Comparison of ENCODE assay signal across 31 cellular contexts in the genomic region with DNA sequence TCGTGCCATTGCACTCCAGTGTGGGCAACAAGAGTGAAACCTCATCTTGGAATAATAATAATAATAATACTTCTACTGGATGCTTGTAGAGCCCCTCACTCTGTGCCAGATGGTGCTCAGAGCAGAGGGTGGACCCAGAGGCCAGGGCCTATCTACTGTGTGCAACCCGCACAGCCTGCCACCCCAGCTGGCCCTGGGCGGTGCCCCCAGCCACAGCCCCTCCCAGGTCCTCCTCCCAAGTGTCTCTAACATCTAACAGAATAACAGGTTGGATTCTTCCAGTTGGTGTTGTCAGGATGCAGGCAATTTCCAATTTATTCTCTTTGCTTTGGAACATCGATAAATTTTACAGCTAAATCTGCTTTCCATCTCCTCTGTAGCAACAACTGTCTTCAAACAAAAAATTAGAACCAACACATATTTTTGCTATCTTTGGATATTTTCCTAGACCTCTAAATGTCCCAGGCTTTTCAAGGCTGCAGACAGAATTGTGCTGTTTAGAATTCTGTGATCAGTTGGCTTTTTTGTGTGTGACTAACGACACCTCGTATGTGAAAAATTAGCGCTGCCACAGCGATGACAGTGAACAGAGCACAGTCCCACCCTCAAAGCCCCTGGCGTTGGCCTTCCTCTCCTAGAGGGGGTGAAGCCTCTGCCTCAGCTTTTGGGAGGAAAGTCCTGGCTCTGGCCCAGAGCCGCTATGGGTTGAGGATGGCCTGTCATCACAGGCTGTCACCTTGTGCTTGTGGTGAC. TPM values are rescaled to one million over a fixed set of nuclear protein-coding genes. Genes with fewer than 3 reads are reported as not detected.
A peak's percentile ranks its signal among the peaks of the same experiment; 100 is the strongest.
DNase-seq lines count a peak whose midpoint lies in the region; ATAC-seq, FAIRE-seq and TF ChIP-seq lines count a peak whose summit lies in the region.
"Had no signal": no experiment of that assay in that cellular context is flagged by ENCODE, and none has a peak within 500 bp of the region (broad histone marks: within the 10 kb centered on the region; RNA-seq: fewer than 3 reads in every experiment).

No MANE protein-coding gene starts in this region.

- H3K9me3 Mint-ChIP-seq in H9 = no peaks in the 10 kb centered on the region; a peak in 1 of 5 replicates
- H3K9me3 Mint-ChIP-seq in stimulated activated memory B cell treated with anti-CD40 and anti-IgM and Interleukin-4, amounts not matched to agents 10 μg/mL and 1 μg/mL and 100 μg/mL, for 72 hours = no peaks in the 10 kb centered on the region
- H3K9me3 Mint-ChIP-seq: dendritic cell treated with granulocyte-macrophage colony-stimulating factor and Interleukin-4, amounts not matched to agents 40 ng/mL and 50 ng/mL, for 4 days; stimulated activated naive CD8-positive, alpha-beta T cell treated with anti-CD3 and anti-CD28 coated beads, Interleukin-15, Interleukin-2, amounts not matched to agents 100 ng/mL and 50 ng/mL, for 24 hours had no signal

- FAIRE-seq in small intestine (lab: Jason Lieb, UNC) = no peak
- FAIRE-seq: keratinocyte, pancreas had no signal

- ATAC-seq in stimulated activated memory B cell treated with anti-CD40 and anti-IgM and Interleukin-4, amounts not matched to agents 10 μg/mL and 1 μg/mL and 100 μg/mL, for 72 hours = peak; percentile 36
- ATAC-seq in HG02642 (IDR thresholded peaks at IDR 0.05; ENCODE audit: poor library complexity, unreplicated experiment) (no peak), GM21360 (IDR thresholded peaks at IDR 0.05; ENCODE audit: unreplicated experiment) (no peak)
- ATAC-seq: activated CD8-positive, alpha-beta memory T cell treated with anti-CD3 and anti-CD28 coated beads, Interleukin-2, amount 10 ng/mL, durations not matched to agents 7 days and 5 days; pancreas had no signal

- H3T11ph ChIP-seq in H9 (ENCODE audit: low read length) = no peak overlapping the region

- no peaks in the 10 kb centered on the region for H3K9me3 ChIP-seq in H9 (ENCODE audit: control insufficient read depth, low read depth, low read length)
- H3K9me3 ChIP-seq in muscle layer of colon (ENCODE audit: low read length) = no peaks in the 10 kb centered on the region
- H3K9me3 ChIP-seq in small intestine (ENCODE audit: control insufficient read depth, low read depth) = no peaks in the 10 kb centered on the region
- H3K9me3 ChIP-seq: esophagus muscularis mucosa, pancreas, thyroid gland had no signal

- H3K4me1 ChIP-seq in H9 (ENCODE audit: insufficient read depth, low read length) = peaks cover 2% of the 10 kb centered on the region; the same call in 1 of the 2 replicates
- peaks cover 66% of the 10 kb centered on the region for H3K4me1 ChIP-seq in muscle layer of colon (ENCODE audit: insufficient read depth, low read length)
- H3K4me1 ChIP-seq in small intestine (ENCODE audit: control insufficient read depth in 2 of 2, insufficient read depth in 1 of 2, low read depth in 1 of 2, low read length in 1 of 2) = no peaks in the 10 kb centered on the region
- H3K4me1 ChIP-seq: thyroid gland had no signal

- H3K4me1 Mint-ChIP-seq in H9 = peaks cover 25 to 39% of the 10 kb centered on the region in 2 experiments
- H3K4me1 Mint-ChIP-seq in stimulated activated memory B cell treated with anti-CD40 and anti-IgM and Interleukin-4, amounts not matched to agents 10 μg/mL and 1 μg/mL and 100 μg/mL, for 72 hours = peaks cover 3% of the 10 kb centered on the region

- H3K4me3 ChIP-seq in muscle layer of colon (ENCODE audit: low read depth in 1 of 2, low read length in 2 of 2) (no peak overlapping the region), small intestine (ENCODE audit: low read depth in 1 of 2, low read length in 2 of 2) (no peak overlapping the region)
- H3K4me3 ChIP-seq: esophagus muscularis mucosa, GM23248, pancreas, smooth muscle cell, thyroid gland had no signal

- no peak overlapping the region for H2BK12ac ChIP-seq in H9 (ENCODE audit: insufficient read length, low read depth, low read length)

- H2BK5ac ChIP-seq in H9 (ENCODE audit: insufficient read length, low read length) = no peak overlapping the region

- no peak for TF ChIP-seq CTCF in H9 (conservative IDR thresholded peaks at IDR 0.05)

- H3K56ac ChIP-seq in H9 (ENCODE audit: insufficient read length, low read depth, low read length) = no peak overlapping the region

- H3K4ac ChIP-seq in H9 (ENCODE audit: low read depth, low read length) = no peak overlapping the region

- peaks cover 4% of the 10 kb centered on the region for H3K36me3 ChIP-seq in muscle layer of colon (ENCODE audit: insufficient read depth, low read length)
- H3K36me3 ChIP-seq in small intestine (ENCODE audit: control insufficient read depth in 2 of 2, insufficient read depth in 2 of 2, low read length in 2 of 2) = peaks cover 3 to 10% of the 10 kb centered on the region in 2 donors

- no peak overlapping the region for H3K4me3 Mint-ChIP-seq in H9
- no peak overlapping the region for H3K4me3 Mint-ChIP-seq in stimulated activated memory B cell treated with anti-CD40 and anti-IgM and Interleukin-4, amounts not matched to agents 10 μg/mL and 1 μg/mL and 100 μg/mL, for 72 hours
- H3K4me3 Mint-ChIP-seq: activated CD8-positive, alpha-beta memory T cell treated with anti-CD3 and anti-CD28 coated beads, Interleukin-2, amount 10 ng/mL, durations not matched to agents 7 days and 5 days; dendritic cell treated with granulocyte-macrophage colony-stimulating factor and Interleukin-4, amounts not matched to agents 40 ng/mL and 50 ng/mL, for 4 days; mesothelial cell of epicardium; nephron progenitor cell; stimulated activated naive CD8-positive, alpha-beta T cell treated with anti-CD3 and anti-CD28 coated beads, Interleukin-15, Interleukin-2, amounts not matched to agents 100 ng/mL and 50 ng/mL, for 24 hours had no signal

- no peak overlapping the region for H3K14ac ChIP-seq in H9 (ENCODE audit: insufficient read depth, low read length)

- H3K9ac ChIP-seq in H9 (ENCODE audit: extremely low read depth, insufficient read length, low read length) (no peak overlapping the region), muscle layer of colon (ENCODE audit: low read length) (peak overlapping the region; percentile 14)
- H3K9ac ChIP-seq: GM23248 had no signal

- H3K18ac ChIP-seq in H9 (ENCODE audit: insufficient read length, low read depth, low read length) = no peak overlapping the region

- H3K27me3 Mint-ChIP-seq in H9 (ENCODE audit: low read depth) = no peaks in the 10 kb centered on the region
- peaks cover 3% of the 10 kb centered on the region for H3K27me3 Mint-ChIP-seq in stimulated activated memory B cell treated with anti-CD40 and anti-IgM and Interleukin-4, amounts not matched to agents 10 μg/mL and 1 μg/mL and 100 μg/mL, for 72 hours
- H3K27me3 Mint-ChIP-seq: activated CD8-positive, alpha-beta memory T cell treated with anti-CD3 and anti-CD28 coated beads, Interleukin-2, amount 10 ng/mL, durations not matched to agents 7 days and 5 days; stimulated activated naive CD8-positive, alpha-beta T cell treated with anti-CD3 and anti-CD28 coated beads, Interleukin-15, Interleukin-2, amounts not matched to agents 100 ng/mL and 50 ng/mL, for 24 hours had no signal

- H2BK120ac ChIP-seq in H9 (ENCODE audit: low read depth, low read length, poor library complexity, severe bottlenecking) = no peak overlapping the region

- H3K4me2 ChIP-seq in H9 (ENCODE audit: insufficient read depth, insufficient read length, low read length) = no peak overlapping the region
- H3K4me2 ChIP-seq: smooth muscle cell had no signal

- H3K79me1 ChIP-seq in H9 (ENCODE audit: insufficient read depth, low read depth, low read length, poor library complexity, severe bottlenecking) = no peaks in the 10 kb centered on the region

- H3K23me2 ChIP-seq in H9 (ENCODE audit: insufficient read length, low read depth, low read length, poor library complexity, severe bottlenecking) = no peaks in the 10 kb centered on the region

- no peak overlapping the region for H2BK15ac ChIP-seq in H9 (ENCODE audit: low read depth, low read length)

- DNase-seq in H9 (no peak), NCI-H1694 (lab: John Stamatoyannopoulos, UW) (peak; percentile 27), small intestine (no peak)
- DNase-seq: activated CD4-positive, alpha-beta T cell treated with anti-CD3 and anti-CD28 coated beads, Interleukin-2, amount 50 U/mL, for 4 hours; activated CD4-positive, CD25-positive, alpha-beta regulatory T cell; activated CD8-positive, alpha-beta memory T cell treated with anti-CD3 and anti-CD28 coated beads, Interleukin-2, amount 10 ng/mL, durations not matched to agents 7 days and 5 days; activated T-cell treated with anti-CD3 and anti-CD28 coated beads, Interleukin-2, amount 50 U/mL, for 48 hours; Caco-2; DMS79; foreskin fibroblast; GM23248; head of caudate nucleus; NCI-H187; NCI-H526; nephron progenitor cell; NK-92 treated with Interleukin-12 subunit alpha and Interleukin-12 subunit beta, amount 100 ng/mL, for 24 hours; pancreas; thyroid gland had no signal

- H2AK5ac ChIP-seq in H9 (ENCODE audit: insufficient read length, low read length) = no peak overlapping the region

- H4K5ac ChIP-seq in H9 (ENCODE audit: insufficient read length, low read depth, low read length) = no peak overlapping the region

- no CpG with 5 or more reads among the region's 10 CpGs for WGBS in H9 (ENCODE audit: extremely low coverage, insufficient read length, low lambda C conversion rate)
- WGBS in small intestine, 3 donors = 81 to 94% (median 91%) methylated on average over 10 of the region's 10 CpGs

- peaks cover 10 to 19% (median 17%) of the 10 kb centered on the region in 3 experiments; a peak in 6 of 7 replicates for H3K36me3 Mint-ChIP-seq in H9 (ENCODE audit: insufficient read depth in 1 of 3, low read depth in 3 of 3)
- peaks cover 17% of the 10 kb centered on the region for H3K36me3 Mint-ChIP-seq in stimulated activated memory B cell treated with anti-CD40 and anti-IgM and Interleukin-4, amounts not matched to agents 10 μg/mL and 1 μg/mL and 100 μg/mL, for 72 hours

- H3K27ac ChIP-seq in H9 (ENCODE audit: insufficient read length, low read depth, low read length) = no peak overlapping the region
- H3K27ac ChIP-seq in muscle layer of colon (ENCODE audit: low read depth, low read length) = peak overlapping the region; percentile 86
- H3K27ac ChIP-seq in small intestine (ENCODE audit: low read depth in 1 of 2, low read length in 1 of 2) = no peak overlapping the region
- H3K27ac ChIP-seq: C4-2B, GM23248, pancreas, thyroid gland had no signal

- peak overlapping the region in 2 of 3 experiments; percentile 49 to 85; a peak in 4 of 7 replicates for H3K27ac Mint-ChIP-seq in H9
- no peak overlapping the region for H3K27ac Mint-ChIP-seq in stimulated activated memory B cell treated with anti-CD40 and anti-IgM and Interleukin-4, amounts not matched to agents 10 μg/mL and 1 μg/mL and 100 μg/mL, for 72 hours
- H3K27ac Mint-ChIP-seq: activated CD8-positive, alpha-beta memory T cell treated with anti-CD3 and anti-CD28 coated beads, Interleukin-2, amount 10 ng/mL, durations not matched to agents 7 days and 5 days; dendritic cell treated with granulocyte-macrophage colony-stimulating factor and Interleukin-4, amounts not matched to agents 40 ng/mL and 50 ng/mL, for 4 days; mesothelial cell of epicardium; nephron progenitor cell; stimulated activated naive CD8-positive, alpha-beta T cell treated with anti-CD3 and anti-CD28 coated beads, Interleukin-15, Interleukin-2, amounts not matched to agents 100 ng/mL and 50 ng/mL, for 24 hours had no signal

- H4K20me1 ChIP-seq in H9 (ENCODE audit: control insufficient read depth, insufficient read depth, insufficient read length) = no peaks in the 10 kb centered on the region

- no peak overlapping the region for H4K91ac ChIP-seq in H9 (ENCODE audit: insufficient read length, low read depth, low read length)

- H3K79me2 ChIP-seq in H9 (ENCODE audit: insufficient read depth, low read length) = no peaks in the 10 kb centered on the region

- H2AFZ ChIP-seq in H9 (ENCODE audit: low read length) = no peak overlapping the region
- H2AFZ ChIP-seq: GM23248 had no signal

- no peak overlapping the region for H3K23ac ChIP-seq in H9 (ENCODE audit: insufficient read length, low read depth, low read length)

- H3K27me3 ChIP-seq in H9 (ENCODE audit: insufficient read depth, low read length) (no peaks in the 10 kb centered on the region), muscle layer of colon (ENCODE audit: control insufficient read depth in 1 of 2, insufficient read depth in 2 of 2, low read length in 2 of 2) (no peaks in the 10 kb centered on the region), small intestine (ENCODE audit: control insufficient read depth in 2 of 2, insufficient read depth in 2 of 2, low read length in 2 of 2) (no peaks in the 10 kb centered on the region)
- H3K27me3 ChIP-seq: esophagus muscularis mucosa, pancreas, thyroid gland had no signal

- no peak overlapping the region for H4K8ac ChIP-seq in H9 (replicated peaks; ENCODE audit: insufficient read length, low read depth, low read length)

- H2BK20ac ChIP-seq in H9 (ENCODE audit: low read depth, low read length, poor library complexity, severe bottlenecking) = no peak overlapping the region

RNA-seq across cellular contexts. Expression of a gene that starts 7.5 kb away (rescaled TPM):
- 0.48 and 0.53 TPM in 2 replicates for total RNA-seq in H9 (2021)
- 10 to 100 TPM; 10.7 to 66.4 (median 38.6) TPM for polyA plus RNA-seq in small intestine
- total RNA-seq: GM23248 had no signal
- polyA plus RNA-seq: GM23248 had no signal

RNA-seq across cellular contexts. Expression of a gene that starts 34.0 kb away (rescaled TPM):
- total RNA-seq in H9 (2021) = 11.7 and 14.3 TPM in 2 replicates
- polyA plus RNA-seq in small intestine = 10 to 100 TPM in 2 of 3 donors, 1 to 10 TPM in 1; 7.9 to 82.3 (median 71.3) TPM

RNA-seq across cellular contexts. Expression of a gene that starts 37.7 kb away (rescaled TPM):
- 85.1 and 86.1 TPM in 2 replicates for total RNA-seq in H9 (2021)
- 10 to 100 TPM; 34.0 to 43.1 (median 35.4) TPM for polyA plus RNA-seq in small intestine

RNA-seq across cellular contexts. Expression of a gene that starts 40.0 kb away (rescaled TPM):
- 0.79 and 0.81 TPM in 2 replicates for total RNA-seq in H9 (2021)
- polyA plus RNA-seq in small intestine = under 1 TPM in 1 of 3 donors, not detected in 2; 0.54 TPM
- total RNA-seq: GM23248, mesothelial cell of epicardium, smooth muscle cell, thyroid gland had no signal
- polyA plus RNA-seq: keratinocyte, smooth muscle cell had no signal

RNA-seq across cellular contexts. Expression of a gene that starts 44.4 kb away (rescaled TPM):
- total RNA-seq in H9 (2021) = 0.09 and 0.31 TPM in 2 replicates
- polyA plus RNA-seq in small intestine = 1 to 10 TPM in 2 of 3 donors, under 1 TPM in 1; 0.87 to 2.5 (median 1.6) TPM
- total RNA-seq: GM23248, HT-29, liver, smooth muscle cell had no signal
- polyA plus RNA-seq: keratinocyte had no signal
